Comparison of ENCODE assay signal across 9 cellular contexts in genomic region chr2:24365051-24365450, GRCh38. TPM values are rescaled to one million over a fixed set of nuclear protein-coding genes. Genes with fewer than 3 reads are reported as not detected.
A peak's percentile ranks its signal among the peaks of the same experiment; 100 is the strongest.
DNase-seq lines count a peak whose midpoint lies in the region; ATAC-seq and TF ChIP-seq lines count a peak whose summit lies in the region.
"Had no signal": no experiment of that assay in that cellular context is flagged by ENCODE, and none has a peak within 500 bp of the region (broad histone marks: within the 10 kb centered on the region; RNA-seq: fewer than 3 reads in every experiment).

No MANE protein-coding gene starts in this region.

- no peak overlapping the region for H3K4me2 ChIP-seq in GM23248 (ENCODE audit: unreplicated experiment)

- peak overlapping the region; percentile 46; the same call in 1 of the 2 replicates for H2AFZ ChIP-seq in GM23248

- in situ Hi-C loops in GM23248 (cut with MboI), result no loop called here

- H4K20me1 ChIP-seq in GM23248 (ENCODE audit: insufficient read depth), result no peaks in the 10 kb centered on the region

- peak; percentile 17; the same call in 1 of the 3 replicates for ATAC-seq in RWPE2 (ENCODE audit: low read depth)
- ATAC-seq in left cardiac atrium, result peak; percentile 63 to 85
- ATAC-seq in GM19452 (IDR thresholded peaks at IDR 0.05; ENCODE audit: unreplicated experiment), result no peak
- ATAC-seq in stimulated activated naive CD8-positive, alpha-beta T cell treated with anti-CD3 and anti-CD28 coated beads, Interleukin-15, amount 100 ng/mL, for 72 hours, result no peak
- no peak for ATAC-seq in HG03135 (IDR thresholded peaks at IDR 0.05; ENCODE audit: unreplicated experiment)

- H3K4me3 Mint-ChIP-seq in activated naive CD8-positive, alpha-beta T cell treated with anti-CD3 and anti-CD28 coated beads for 36 hours, result no peak overlapping the region
- H3K4me3 Mint-ChIP-seq in stimulated activated naive CD8-positive, alpha-beta T cell treated with anti-CD3 and anti-CD28 coated beads, Interleukin-15, amount 100 ng/mL, for 72 hours, result no peak overlapping the region
- H3K4me3 Mint-ChIP-seq: T-helper 1 cell treated with Interleukin-12 subunit alpha and Interleukin-12 subunit beta and Interleukin-4 antibody, amounts not matched to agents 30 μg/mL and 1 μg/mL, for 36 hours had no signal

- H3K79me2 ChIP-seq in GM23248 (ENCODE audit: insufficient read depth), result 0 out of 2 replicates have a peak, but pooled peaks cover 1% of the 10 kb centered on the region

- H3K27ac Mint-ChIP-seq in activated naive CD8-positive, alpha-beta T cell treated with anti-CD3 and anti-CD28 coated beads for 36 hours, result no peak overlapping the region
- no peak overlapping the region for H3K27ac Mint-ChIP-seq in stimulated activated naive CD8-positive, alpha-beta T cell treated with anti-CD3 and anti-CD28 coated beads, Interleukin-15, amount 100 ng/mL, for 72 hours
- H3K27ac Mint-ChIP-seq: T-helper 1 cell treated with Interleukin-12 subunit alpha and Interleukin-12 subunit beta and Interleukin-4 antibody, amounts not matched to agents 30 μg/mL and 1 μg/mL, for 36 hours had no signal

- H3K36me3 Mint-ChIP-seq in activated naive CD8-positive, alpha-beta T cell treated with anti-CD3 and anti-CD28 coated beads for 36 hours, result no peaks in the 10 kb centered on the region

- H3K4me3 ChIP-seq in GM23248, result no peak overlapping the region
- no peak overlapping the region for H3K4me3 ChIP-seq in RWPE2 (ENCODE audit: severe bottlenecking)
- H3K4me3 ChIP-seq in spleen, result no peak overlapping the region

- peak; percentile 26 for DNase-seq in GM23248
- no peak for DNase-seq in RWPE2 (ENCODE audit: low spot score)
- peak; percentile 89 for DNase-seq in left cardiac atrium
- DNase-seq in spleen, result peak; percentile 91
- DNase-seq in activated naive CD8-positive, alpha-beta T cell treated with anti-CD3 and anti-CD28 coated beads for 36 hours, result no peak
- no peak for DNase-seq in stimulated activated naive CD8-positive, alpha-beta T cell treated with anti-CD3 and anti-CD28 coated beads, Interleukin-15, amount 100 ng/mL, for 72 hours

- no peak for TF ChIP-seq POLR2A in spleen (IDR thresholded peaks at IDR 0.05)

- H3K9me3 ChIP-seq in GM23248 (ENCODE audit: low read depth) (no peaks in the 10 kb centered on the region), RWPE2 (ENCODE audit: severe bottlenecking) (no peaks in the 10 kb centered on the region), spleen (no peaks in the 10 kb centered on the region)

- H3K36me3 ChIP-seq in GM23248 (ENCODE audit: low read depth) (no peaks in the 10 kb centered on the region), RWPE2 (ENCODE audit: low read depth) (no peaks in the 10 kb centered on the region), spleen (no peaks in the 10 kb centered on the region)

- H3K27me3 ChIP-seq in GM23248 (replicated peaks; ENCODE audit: insufficient read depth) (no peaks in the 10 kb centered on the region), RWPE2 (ENCODE audit: insufficient read depth, poor library complexity, severe bottlenecking) (no peaks in the 10 kb centered on the region), spleen (replicated peaks in 1 of 7) (no peaks in the 10 kb centered on the region)

- TF ChIP-seq CTCF in RWPE2 (IDR thresholded peaks at IDR 0.05; ENCODE audit: poor library complexity, severe bottlenecking) (no peak), spleen (IDR thresholded peaks at IDR 0.05 in 8 of 11, conservative IDR thresholded peaks at IDR 0.05 in 3 of 11) (peak in 1 of 11 experiments; percentile 2)

- no peak overlapping the region for H3K9ac ChIP-seq in GM23248

- H3K4me1 Mint-ChIP-seq in activated naive CD8-positive, alpha-beta T cell treated with anti-CD3 and anti-CD28 coated beads for 36 hours, result peaks cover 7% of the 10 kb centered on the region
- H3K4me1 Mint-ChIP-seq in stimulated activated naive CD8-positive, alpha-beta T cell treated with anti-CD3 and anti-CD28 coated beads, Interleukin-15, amount 100 ng/mL, for 72 hours, result peaks cover 8% of the 10 kb centered on the region

- H3K27me3 Mint-ChIP-seq in activated naive CD8-positive, alpha-beta T cell treated with anti-CD3 and anti-CD28 coated beads for 36 hours, result no peaks in the 10 kb centered on the region
- no peaks in the 10 kb centered on the region for H3K27me3 Mint-ChIP-seq in stimulated activated naive CD8-positive, alpha-beta T cell treated with anti-CD3 and anti-CD28 coated beads, Interleukin-15, amount 100 ng/mL, for 72 hours

- no peaks in the 10 kb centered on the region for H3F3A ChIP-seq in GM23248 (ENCODE audit: insufficient read depth)

- H3K9me2 ChIP-seq in GM23248 (ENCODE audit: insufficient read depth), result no peaks in the 10 kb centered on the region

- intact Hi-C loops in left cardiac atrium (cut with DNase I) (no loop called here), spleen (cut with DNase I; ENCODE audit: low total_unique reads) (no loop called here)

- WGBS in GM23248 (ENCODE audit: low coverage in 1 of 2, low lambda C conversion rate in 2 of 2, missing lambda C conversion rate in 2 of 2), 2 experiments, result 20 to 25% methylated on average over 7 of the region's 7 CpGs
- 14 to 32% (median 16%) methylated on average over 7 of the region's 7 CpGs for WGBS in spleen, 5 donors

- H3K27ac ChIP-seq in GM23248, result no peak overlapping the region
- H3K27ac ChIP-seq in RWPE2 (ENCODE audit: poor library complexity, severe bottlenecking), result no peak overlapping the region
- H3K27ac ChIP-seq in spleen, result peak overlapping the region in 6 of 8 donors; percentile 40 to 74 (median 51)

- H3K9me3 Mint-ChIP-seq in activated naive CD8-positive, alpha-beta T cell treated with anti-CD3 and anti-CD28 coated beads for 36 hours, result no peaks in the 10 kb centered on the region
- no peaks in the 10 kb centered on the region for H3K9me3 Mint-ChIP-seq in stimulated activated naive CD8-positive, alpha-beta T cell treated with anti-CD3 and anti-CD28 coated beads, Interleukin-15, amount 100 ng/mL, for 72 hours
- H3K9me3 Mint-ChIP-seq: T-helper 1 cell treated with Interleukin-12 subunit alpha and Interleukin-12 subunit beta and Interleukin-4 antibody, amounts not matched to agents 30 μg/mL and 1 μg/mL, for 36 hours had no signal

- H3K4me1 ChIP-seq in GM23248 (ENCODE audit: insufficient read depth), result no peaks in the 10 kb centered on the region
- no peaks in the 10 kb centered on the region for H3K4me1 ChIP-seq in RWPE2 (ENCODE audit: insufficient read depth, poor library complexity, severe bottlenecking)
- H3K4me1 ChIP-seq in spleen, result peaks cover 0 to 30% (median 22%) of the 10 kb centered on the region in 6 donors

RNA-seq across cellular contexts. Expression of gene ITSN2, which starts 4.7 kb away (rescaled TPM):
- total RNA-seq in GM23248 (2014; rRNA removed; shearing (Covaris generic)), result 19.2 and 35.3 TPM in 2 replicates
- polyA plus RNA-seq in GM23248 (2016; fragmentation: Nextera tagmentation; extraction: Ambion mirVana) (12.9 and 16.1 TPM in 2 replicates), spleen (10 to 100 TPM; 41.1 to 59.7 (median 49.3) TPM)
- total RNA-seq in left cardiac atrium (10 to 100 TPM; 35.8 to 41.1 TPM), spleen (100 to 1,000 TPM in 6 of 7 donors, 10 to 100 TPM in 1; 92.6 to 150 (median 109) TPM)
- 10 to 100 TPM; 46.2 to 46.9 TPM for total RNA-seq in activated naive CD8-positive, alpha-beta T cell treated with anti-CD3 and anti-CD28 coated beads for 36 hours

Comparison
In these comparisons a context has a peak if more than half of its experiments do, and no peak if none do; other contexts are left out.
1. DNase-seq: peak in GM23248 (single experiment), left cardiac atrium (single experiment) and spleen (single experiment); none in RWPE2 (single experiment), activated naive CD8-positive, alpha-beta T cell treated with anti-CD3 and anti-CD28 coated beads for 36 hours (single experiment) and stimulated activated naive CD8-positive, alpha-beta T cell treated with anti-CD3 and anti-CD28 coated beads, Interleukin-15, amount 100 ng/mL, for 72 hours (0 of 2).
2. H3K27ac ChIP-seq: peak in spleen (6 of 8); none in GM23248 (single experiment) and RWPE2 (single experiment).
3. ATAC-seq: peak in RWPE2 (single experiment) and left cardiac atrium (2 of 2); none in GM19452 (single experiment), stimulated activated naive CD8-positive, alpha-beta T cell treated with anti-CD3 and anti-CD28 coated beads, Interleukin-15, amount 100 ng/mL, for 72 hours (single experiment) and HG03135 (single experiment).